In genomic region chr17:20156196-20157077, GRCh38 we compare ENCODE assay signal across 8 cellular contexts.
DNase-seq lines count a peak whose midpoint lies in the region; ATAC-seq and TF ChIP-seq lines count a peak whose summit lies in the region.

No MANE protein-coding gene starts in this region.

- 3 to 7% methylated on average over 27 to 48 of the region's 73 CpGs for WGBS in lower leg skin, 2 donors

- TF ChIP-seq POLR2A in lower leg skin (IDR thresholded peaks at IDR 0.05), result no peak

- intact Hi-C loops in colonic mucosa (cut with DNase I) (loop anchor here (10.0 kb wide), 1 partner anchor 48 kb away; no protein-coding TSS in a partner anchor), lower leg skin (cut with DNase I; ENCODE audit: low total_unique reads) (no loop called here)

- H3K36me3 Mint-ChIP-seq in stimulated activated memory B cell treated with anti-CD40 and anti-IgM and Interleukin-4, amounts not matched to agents 10 μg/mL and 1 μg/mL and 100 μg/mL, for 72 hours, result no peaks in the 10 kb centered on the region

- no peak overlapping the region for H3K4me3 Mint-ChIP-seq in stimulated activated memory B cell treated with anti-CD40 and anti-IgM and Interleukin-4, amounts not matched to agents 10 μg/mL and 1 μg/mL and 100 μg/mL, for 72 hours

- peaks cover 7% of the 10 kb centered on the region for H3K4me1 Mint-ChIP-seq in stimulated activated memory B cell treated with anti-CD40 and anti-IgM and Interleukin-4, amounts not matched to agents 10 μg/mL and 1 μg/mL and 100 μg/mL, for 72 hours

- H3K27me3 ChIP-seq in SJCRH30, result peaks cover 5% of the 10 kb centered on the region; the same call in 1 of the 2 replicates
- no peaks in the 10 kb centered on the region for H3K27me3 ChIP-seq in colonic mucosa

- peak; percentile 34 for ATAC-seq in GM19023 (IDR thresholded peaks at IDR 0.05; ENCODE audit: unreplicated experiment)
- peak; percentile 25 for ATAC-seq in HG03139 (IDR thresholded peaks at IDR 0.05; ENCODE audit: unreplicated experiment)
- ATAC-seq in stimulated activated memory B cell treated with anti-CD40 and anti-IgM and Interleukin-4, amounts not matched to agents 10 μg/mL and 1 μg/mL and 100 μg/mL, for 72 hours, result peak; percentile 41

- H3K4me3 ChIP-seq in SJCRH30, result peak overlapping the region; percentile 77
- peak overlapping the region; percentile 74 for H3K4me3 ChIP-seq in colonic mucosa
- H3K4me3 ChIP-seq in lower leg skin (ENCODE audit: low read depth, poor library complexity, severe bottlenecking), result peak overlapping the region; percentile 42

- H3K27me3 Mint-ChIP-seq in stimulated activated memory B cell treated with anti-CD40 and anti-IgM and Interleukin-4, amounts not matched to agents 10 μg/mL and 1 μg/mL and 100 μg/mL, for 72 hours, result no peaks in the 10 kb centered on the region

- H3K9me3 Mint-ChIP-seq in stimulated activated memory B cell treated with anti-CD40 and anti-IgM and Interleukin-4, amounts not matched to agents 10 μg/mL and 1 μg/mL and 100 μg/mL, for 72 hours, result no peaks in the 10 kb centered on the region

- H3K27ac ChIP-seq in SJCRH30 (peak overlapping the region; percentile 52), colonic mucosa (peak overlapping the region; percentile 86)

- TF ChIP-seq CTCF in colonic mucosa (IDR thresholded peaks at IDR 0.05) (no peak), lower leg skin (IDR thresholded peaks at IDR 0.05) (no peak)

- H3K9me3 ChIP-seq in SJCRH30 (replicated peaks), result no peaks in the 10 kb centered on the region
- no peaks in the 10 kb centered on the region for H3K9me3 ChIP-seq in colonic mucosa

- H3K27ac Mint-ChIP-seq in stimulated activated memory B cell treated with anti-CD40 and anti-IgM and Interleukin-4, amounts not matched to agents 10 μg/mL and 1 μg/mL and 100 μg/mL, for 72 hours, result peak overlapping the region; percentile 61

- no peaks in the 10 kb centered on the region for H3K36me3 ChIP-seq in SJCRH30
- H3K36me3 ChIP-seq in colonic mucosa, result no peaks in the 10 kb centered on the region

- peak overlapping the region; percentile 75 to 91 for H3K9ac ChIP-seq in colonic mucosa (ENCODE audit: low read depth in 2 of 2, low read length in 2 of 2)

- DNase-seq in Ammon's horn (ENCODE audit: low spot score) (peak; percentile 18), SJCRH30 (peak; percentile 73 to 76), colonic mucosa (peak; percentile 47), lower leg skin (ENCODE audit: low spot score in 2 of 2) (peak in 1 of 2 donors; percentile 86), epidermal melanocyte (ENCODE audit: insufficient read length, low spot score) (no peak)

- H3K4me1 ChIP-seq in SJCRH30 (peaks cover 6% of the 10 kb centered on the region), colonic mucosa (no peaks in the 10 kb centered on the region)
